ENCODE assay signal across 8 cellular contexts in genomic region chr1:211578640-211579433, GRCh38. TPM values are rescaled to one million over a fixed set of nuclear protein-coding genes. Genes with fewer than 3 reads are reported as not detected.
A peak's percentile ranks its signal among the peaks of the same experiment; 100 is the strongest.
DNase-seq lines count a peak whose midpoint lies in the region; ATAC-seq and TF ChIP-seq lines count a peak whose summit lies in the region.

SLC30A1 (minus strand) TSS chr1:211579161; CDS start chr1:211578612, 549 bp downstream.

- peak; percentile 83 for ATAC-seq in GM23338
- ATAC-seq in activated T-helper 17 cell treated with anti-CD3 and anti-CD28 coated beads, Interleukin-2, amount 50 U/mL, for 72 hours (replicated peaks), result peak; percentile 96
- ATAC-seq in natural killer cell treated with Interleukin-12 subunit alpha and Interleukin-12 subunit beta and Interleukin-15 and Interleukin-18, amount 100 ng/mL, for 72 hours, result peak; percentile 96 to 97
- peak; percentile 97 for ATAC-seq in stimulated activated naive CD8-positive, alpha-beta T cell treated with anti-CD3 and anti-CD28 coated beads, Interleukin-15, Interleukin-2, amounts not matched to agents 100 U/mL and 50 U/mL, for 24 hours

- peaks cover 36% of the 10 kb centered on the region for H3K36me3 Mint-ChIP-seq in GM23338 (ENCODE audit: low read depth)
- H3K36me3 Mint-ChIP-seq in activated T-helper 17 cell treated with anti-CD3 and anti-CD28 coated beads, Interleukin-2, amount 50 U/mL, for 72 hours (ENCODE audit: low read depth), result no peaks in the 10 kb centered on the region
- peaks cover 5% of the 10 kb centered on the region for H3K36me3 Mint-ChIP-seq in natural killer cell treated with Interleukin-12 subunit alpha and Interleukin-12 subunit beta and Interleukin-15 and Interleukin-18, amount 100 ng/mL, for 72 hours

- H3K36me3 ChIP-seq in DOHH2 (ENCODE audit: control insufficient read depth, low read length), result peaks cover 21% of the 10 kb centered on the region
- peaks cover 5% of the 10 kb centered on the region; the same call in 1 of the 2 replicates for H3K36me3 ChIP-seq in GM23338 (ENCODE audit: insufficient read depth)

- H3K79me2 ChIP-seq in DOHH2 (ENCODE audit: control insufficient read depth, low read length), result peaks cover 31% of the 10 kb centered on the region
- H3K79me2 ChIP-seq in GM23338 (replicated peaks; ENCODE audit: insufficient read depth), result peaks cover 38% of the 10 kb centered on the region

- no peak for TF ChIP-seq CTCF in DOHH2 (IDR thresholded peaks at IDR 0.05; ENCODE audit: low read depth, low read length, poor library complexity, severe bottlenecking)
- TF ChIP-seq CTCF in GM23338 (conservative IDR thresholded peaks at IDR 0.05; ENCODE audit: low read depth in 2 of 2), result no peak
- TF ChIP-seq CTCF in fibroblast of mammary gland (conservative IDR thresholded peaks at IDR 0.05; ENCODE audit: control insufficient read depth, insufficient read depth, low read depth, low read length), result no peak

- H3F3A ChIP-seq in DOHH2 (ENCODE audit: control insufficient read depth, insufficient read depth), result peaks cover 7% of the 10 kb centered on the region
- no peaks in the 10 kb centered on the region for H3F3A ChIP-seq in GM23338 (replicated peaks; ENCODE audit: low read depth)

- peaks cover 36% of the 10 kb centered on the region for H3K4me1 Mint-ChIP-seq in GM23338
- peaks cover 12% of the 10 kb centered on the region for H3K4me1 Mint-ChIP-seq in activated T-helper 17 cell treated with anti-CD3 and anti-CD28 coated beads, Interleukin-2, amount 50 U/mL, for 72 hours
- peaks cover 28 to 34% of the 10 kb centered on the region in 2 donors for H3K4me1 Mint-ChIP-seq in natural killer cell treated with Interleukin-12 subunit alpha and Interleukin-12 subunit beta and Interleukin-15 and Interleukin-18, amount 100 ng/mL, for 72 hours (ENCODE audit: low read depth in 2 of 2)

- no peaks in the 10 kb centered on the region for H3K27me3 ChIP-seq in DOHH2 (ENCODE audit: control insufficient read depth, low read length)
- H3K27me3 ChIP-seq in GM23338 (ENCODE audit: insufficient read depth), result no peaks in the 10 kb centered on the region

- H3K4me1 ChIP-seq in DOHH2 (ENCODE audit: control insufficient read depth, low read length) (peaks cover 38% of the 10 kb centered on the region), GM23338 (ENCODE audit: insufficient read depth) (peaks cover 41% of the 10 kb centered on the region)

- H4K20me1 ChIP-seq in DOHH2 (ENCODE audit: control insufficient read depth, insufficient read depth, low read depth, low read length) (peaks cover 5% of the 10 kb centered on the region; the same call in 1 of the 2 replicates), GM23338 (replicated peaks; ENCODE audit: insufficient read depth) (0 out of 2 replicates have a peak, but pooled peaks cover 6% of the 10 kb centered on the region)

- H3K9me3 Mint-ChIP-seq in GM23338, result no peaks in the 10 kb centered on the region
- H3K9me3 Mint-ChIP-seq in activated T-helper 17 cell treated with anti-CD3 and anti-CD28 coated beads, Interleukin-2, amount 50 U/mL, for 72 hours, result no peaks in the 10 kb centered on the region
- H3K9me3 Mint-ChIP-seq in natural killer cell treated with Interleukin-12 subunit alpha and Interleukin-12 subunit beta and Interleukin-15 and Interleukin-18, amount 100 ng/mL, for 72 hours, result no peaks in the 10 kb centered on the region

- H3K4me3 Mint-ChIP-seq in GM23338, result peak within 1 kb of the TSS; percentile 97
- H3K4me3 Mint-ChIP-seq in activated T-helper 17 cell treated with anti-CD3 and anti-CD28 coated beads, Interleukin-2, amount 50 U/mL, for 72 hours, result peak within 1 kb of the TSS; percentile 87
- H3K4me3 Mint-ChIP-seq in natural killer cell treated with Interleukin-12 subunit alpha and Interleukin-12 subunit beta and Interleukin-15 and Interleukin-18, amount 100 ng/mL, for 72 hours, result peak within 1 kb of the TSS; percentile 95

- peak within 1 kb of the TSS; percentile 94 for H2AFZ ChIP-seq in GM23338

- H3K9me3 ChIP-seq in DOHH2 (ENCODE audit: control insufficient read depth, insufficient read depth, low read length), result no peaks in the 10 kb centered on the region

- H3K27ac ChIP-seq in DOHH2 (ENCODE audit: low read depth, low read length) (peak within 1 kb of the TSS; percentile 65), GM23338 (ENCODE audit: low read depth) (no peak within 1 kb of the TSS)

- DNase-seq in GM23338 (ENCODE audit: low spot score), result peak; percentile 98
- peak; percentile 98 for DNase-seq in LHCN-M2 (ENCODE audit: low read depth)
- DNase-seq in RPMI8226, result peak; percentile 100
- peak; percentile 95 for DNase-seq in fibroblast of mammary gland (ENCODE audit: low read depth)
- DNase-seq in natural killer cell treated with Interleukin-12 subunit alpha and Interleukin-12 subunit beta and Interleukin-15 and Interleukin-18, amount 100 ng/mL, for 72 hours (ENCODE audit: low spot score), result peak; percentile 100
- DNase-seq in stimulated activated naive CD8-positive, alpha-beta T cell treated with anti-CD3 and anti-CD28 coated beads, Interleukin-15, Interleukin-2, amounts not matched to agents 100 U/mL and 50 U/mL, for 24 hours, result peak; percentile 99

- H3K27ac Mint-ChIP-seq in GM23338, result peak within 1 kb of the TSS; percentile 92; the same call in 1 of the 2 replicates
- no peak within 1 kb of the TSS for H3K27ac Mint-ChIP-seq in activated T-helper 17 cell treated with anti-CD3 and anti-CD28 coated beads, Interleukin-2, amount 50 U/mL, for 72 hours
- peak within 1 kb of the TSS; percentile 73 to 84 for H3K27ac Mint-ChIP-seq in natural killer cell treated with Interleukin-12 subunit alpha and Interleukin-12 subunit beta and Interleukin-15 and Interleukin-18, amount 100 ng/mL, for 72 hours

- H3K4me2 ChIP-seq in DOHH2 (ENCODE audit: low read length) (peak within 1 kb of the TSS; percentile 95), GM23338 (peak within 1 kb of the TSS; percentile 89)

- H3K27me3 Mint-ChIP-seq in GM23338 (ENCODE audit: insufficient read depth, low read depth, poor library complexity), result peaks cover 10% of the 10 kb centered on the region
- H3K27me3 Mint-ChIP-seq in activated T-helper 17 cell treated with anti-CD3 and anti-CD28 coated beads, Interleukin-2, amount 50 U/mL, for 72 hours, result no peaks in the 10 kb centered on the region
- H3K27me3 Mint-ChIP-seq in natural killer cell treated with Interleukin-12 subunit alpha and Interleukin-12 subunit beta and Interleukin-15 and Interleukin-18, amount 100 ng/mL, for 72 hours, result no peaks in the 10 kb centered on the region

- peak within 1 kb of the TSS; percentile 98 for H3K4me3 ChIP-seq in DOHH2 (ENCODE audit: low read length)
- H3K4me3 ChIP-seq in GM23338, result peak within 1 kb of the TSS; percentile 80
- H3K4me3 ChIP-seq in fibroblast of mammary gland (ENCODE audit: control insufficient read depth, low read depth, low read length), result peak within 1 kb of the TSS; percentile 75

- H3K9me2 ChIP-seq in DOHH2 (replicated peaks; ENCODE audit: control insufficient read depth, low read length) (no peaks in the 10 kb centered on the region), GM23338 (ENCODE audit: insufficient read depth) (no peaks in the 10 kb centered on the region)

TF ChIP-seq in GM23338, 12 proteins besides CTCF, POLR2A, EP300 and RAD21 (continues in another document):
- no peak for TF ChIP-seq ZNF331 (CRISPR knock-in tag; IDR thresholded peaks at IDR 0.05; ENCODE audit: low read depth)
- TF ChIP-seq, protein P1, sequence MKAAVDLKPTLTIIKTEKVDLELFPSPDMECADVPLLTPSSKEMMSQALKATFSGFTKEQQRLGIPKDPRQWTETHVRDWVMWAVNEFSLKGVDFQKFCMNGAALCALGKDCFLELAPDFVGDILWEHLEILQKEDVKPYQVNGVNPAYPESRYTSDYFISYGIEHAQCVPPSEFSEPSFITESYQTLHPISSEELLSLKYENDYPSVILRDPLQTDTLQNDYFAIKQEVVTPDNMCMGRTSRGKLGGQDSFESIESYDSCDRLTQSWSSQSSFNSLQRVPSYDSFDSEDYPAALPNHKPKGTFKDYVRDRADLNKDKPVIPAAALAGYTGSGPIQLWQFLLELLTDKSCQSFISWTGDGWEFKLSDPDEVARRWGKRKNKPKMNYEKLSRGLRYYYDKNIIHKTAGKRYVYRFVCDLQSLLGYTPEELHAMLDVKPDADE (IDR thresholded peaks at IDR 0.05), result no peak

RNA-seq across cellular contexts. Expression of gene SLC30A1, which starts in this region (rescaled TPM):
- total RNA-seq in GM23338 (2014; rRNA removed; shearing (Covaris generic)), result 17.0 and 17.7 TPM in 2 replicates
- polyA plus RNA-seq in GM23338 (2016; fragmentation: Nextera tagmentation; extraction: Ambion mirVana), result 3.3 and 3.8 TPM in 2 replicates
- 15.5 and 17.0 TPM in 2 replicates for total RNA-seq in LHCN-M2 (2014; rRNA removed)
- 5.5 TPM for polyA plus RNA-seq in LHCN-M2 (2012)
- total RNA-seq in activated T-helper 17 cell treated with anti-CD3 and anti-CD28 coated beads, Interleukin-2, amount 50 U/mL, for 72 hours, result under 1 TPM; 0.29 to 0.76 TPM
- total RNA-seq in natural killer cell treated with Interleukin-12 subunit alpha and Interleukin-12 subunit beta and Interleukin-15 and Interleukin-18, amount 100 ng/mL, for 72 hours, result 10 to 100 TPM in 1 of 2 donors, 1 to 10 TPM in 1; 6.9 to 13.1 TPM

Comparison
In these comparisons a context has a peak if more than half of its experiments do, and no peak if none do; other contexts are left out.
1. Peak in ATAC-seq in activated T-helper 17 cell treated with anti-CD3 and anti-CD28 coated beads, Interleukin-2, amount 50 U/mL, for 72 hours; RNA of the gene not detected or under 1 TPM.